Comparison of ENCODE assay signal across 20 cellular contexts in the genomic region with DNA sequence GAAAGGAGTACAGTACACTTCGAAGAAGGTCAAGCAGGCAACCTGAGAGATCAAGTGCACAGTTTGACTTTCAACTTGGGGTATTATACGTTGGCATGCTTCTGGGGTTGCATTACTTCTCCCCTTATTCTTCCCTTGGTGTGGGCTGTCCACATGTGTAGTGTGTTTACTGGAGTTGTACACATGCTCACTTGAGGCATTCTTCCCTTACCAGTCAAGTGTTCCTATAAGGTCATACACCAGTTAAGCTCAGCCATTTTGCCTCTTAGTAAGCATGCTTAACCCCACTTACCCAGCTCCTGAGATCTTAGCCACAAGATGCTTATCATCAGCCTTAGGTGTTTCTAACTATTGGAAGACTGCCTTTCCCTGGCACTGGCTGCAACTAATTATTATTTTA.
"Had no signal": no experiment of that assay in that cellular context is flagged by ENCODE, and none has a peak within 500 bp of the region (broad histone marks: within the 10 kb centered on the region; RNA-seq: fewer than 3 reads in every experiment).

No MANE protein-coding gene starts in this region.

- H3K4me1 ChIP-seq: colonic mucosa, vagina had no signal

- H3K4me3 ChIP-seq: colonic mucosa, vagina had no signal

- H3K27me3 ChIP-seq: colonic mucosa, vagina had no signal

- H3K36me3 ChIP-seq: colonic mucosa, vagina had no signal

- H3K27ac ChIP-seq: colonic mucosa, epithelial cell of prostate, vagina had no signal

- DNase-seq: activated CD4-positive, alpha-beta T cell treated with anti-CD3 and anti-CD28 coated beads for 36 hours; activated CD4-positive, CD25-positive, alpha-beta regulatory T cell; activated CD8-positive, alpha-beta memory T cell treated with anti-CD3 and anti-CD28 coated beads, Interleukin-2, amount 50 U/mL, for 4 hours; activated gamma-delta T cell; activated naive CD4-positive, alpha-beta T cell treated with anti-CD3 and anti-CD28 coated beads, Interleukin-2, amount 50 U/mL, for 16 hours; activated T-cell treated with anti-CD3 and anti-CD28 coated beads, Interleukin-2, amount 50 U/mL, for 1 hour; anterior cingulate cortex; colonic mucosa; effector CD8-positive, alpha-beta T cell; glutamatergic neuron; islet precursor cell; midbrain; right cardiac atrium; stimulated activated CD4-positive, alpha-beta T cell treated with anti-CD3 and anti-CD28 coated beads, Interleukin-15, amount 100 ng/mL, for 24 hours; stimulated activated CD4-positive, alpha-beta T cell treated with anti-CD3 and anti-CD28 coated beads, Interleukin-2, amount 100 ng/mL, for 24 hours; substantia nigra; T-helper 1 cell had no signal

- ATAC-seq: activated CD4-positive, alpha-beta T cell treated with anti-CD3 and anti-CD28 coated beads for 36 hours; natural killer cell treated with Interleukin-12 subunit alpha and Interleukin-12 subunit beta and Interleukin-15 and Interleukin-18, amount 100 ng/mL, for 72 hours; right cardiac atrium had no signal

- H3K9me3 ChIP-seq: colonic mucosa, vagina had no signal
